Comparison of ENCODE assay signal across 15 cellular contexts in genomic region chr7:100677308-100678095, GRCh38. TPM values are rescaled to one million over a fixed set of nuclear protein-coding genes. Genes with fewer than 3 reads are reported as not detected.
A peak's percentile ranks its signal among the peaks of the same experiment; 100 is the strongest.
DNase-seq lines count a peak whose midpoint lies in the region; ATAC-seq and TF ChIP-seq lines count a peak whose summit lies in the region.
"Had no signal": no experiment of that assay in that cellular context is flagged by ENCODE, and none has a peak within 500 bp of the region (broad histone marks: within the 10 kb centered on the region; RNA-seq: fewer than 3 reads in every experiment).

No MANE protein-coding gene starts in this region.

- peaks cover 47% of the 10 kb centered on the region for H3K79me2 ChIP-seq in mammary epithelial cell (ENCODE audit: insufficient read depth, low read length)

- CTCF ChIA-PET in MCF 10A (lab: Yijun Ruan, JAX): interaction anchor here (0.5 to 10.0 kb wide), 4 partner anchors 14 to 150 kb away, joined by 3 to 103 read pairs (median 3); partner anchors contain the start of gene EPHB4
- CTCF ChIA-PET in mammary epithelial cell (lab: Charles Lee; ENCODE audit: low non-redundant PET): interaction anchor here (0.6 kb wide), 1 partner anchor 112 kb away, joined by 3 read pairs; no protein-coding TSS in a partner anchor

- H3K27ac Mint-ChIP-seq in MCF 10A (ENCODE audit: low read depth, unreplicated experiment): no peak overlapping the region
- peak overlapping the region; percentile 85 for H3K27ac Mint-ChIP-seq in activated T-helper 1 cell treated with anti-CD3 and anti-CD28 coated beads, Interleukin-12 subunit alpha, Interleukin-12 subunit beta, Interleukin-2, Interleukin-4 antibody, amounts not matched to agents 30 ng/mL and 10 ng/mL and 1 ng/mL, durations not matched to agents 14 hours and 24 hours and 36 hours

- no peak for TF ChIP-seq POLR2A in upper lobe of left lung (IDR thresholded peaks at IDR 0.05)

- in situ Hi-C loops in mammary epithelial cell (cut with MboI; ENCODE audit: low sequenced_read_pairs in 2 of 2): no loop called here

- dilution Hi-C loops in mammary epithelial cell (cut with HindIII; ENCODE audit: low sequenced_read_pairs): loop anchor here (10.0 kb wide), 1 partner anchor 243 kb away; the partner anchor contains the start of gene PPP1R35

- no peaks in the 10 kb centered on the region for H3K9me3 Mint-ChIP-seq in MCF 10A (ENCODE audit: unreplicated experiment)
- no peaks in the 10 kb centered on the region for H3K9me3 Mint-ChIP-seq in activated T-helper 1 cell treated with anti-CD3 and anti-CD28 coated beads, Interleukin-12 subunit alpha, Interleukin-12 subunit beta, Interleukin-2, Interleukin-4 antibody, amounts not matched to agents 30 ng/mL and 10 ng/mL and 1 ng/mL, durations not matched to agents 14 hours and 24 hours and 36 hours

- H3K27me3 ChIP-seq in mammary epithelial cell (ENCODE audit: insufficient read depth, low read length) (no peaks in the 10 kb centered on the region), lower lobe of right lung (ENCODE audit: low read depth) (no peaks in the 10 kb centered on the region), upper lobe of left lung (no peaks in the 10 kb centered on the region)

- ATAC-seq in lower lobe of right lung: no peak
- ATAC-seq in upper lobe of left lung (ENCODE audit: low FRiP score in 2 of 2): no peak
- ATAC-seq in HG02973 (IDR thresholded peaks at IDR 0.05; ENCODE audit: unreplicated experiment): no peak
- ATAC-seq: left colon, psoas muscle had no signal

- H3K4me3 Mint-ChIP-seq in MCF 10A (ENCODE audit: unreplicated experiment): peak overlapping the region; percentile 6
- peak overlapping the region; percentile 62 for H3K4me3 Mint-ChIP-seq in activated T-helper 1 cell treated with anti-CD3 and anti-CD28 coated beads, Interleukin-12 subunit alpha, Interleukin-12 subunit beta, Interleukin-2, Interleukin-4 antibody, amounts not matched to agents 30 ng/mL and 10 ng/mL and 1 ng/mL, durations not matched to agents 14 hours and 24 hours and 36 hours

- 93% methylated on average over 20 of the region's 29 CpGs for WGBS in mammary epithelial cell (ENCODE audit: low coverage, missing lambda C conversion rate)
- WGBS in upper lobe of left lung, 2 donors: 88 to 91% methylated on average over 13 to 23 of the region's 29 CpGs

- H3K9ac ChIP-seq in mammary epithelial cell (ENCODE audit: insufficient read depth, low read length): no peak overlapping the region

- H3K4me1 Mint-ChIP-seq in MCF 10A (ENCODE audit: insufficient read depth, unreplicated experiment): peaks cover 12% of the 10 kb centered on the region
- peaks cover 15% of the 10 kb centered on the region for H3K4me1 Mint-ChIP-seq in activated T-helper 1 cell treated with anti-CD3 and anti-CD28 coated beads, Interleukin-12 subunit alpha, Interleukin-12 subunit beta, Interleukin-2, Interleukin-4 antibody, amounts not matched to agents 30 ng/mL and 10 ng/mL and 1 ng/mL, durations not matched to agents 14 hours and 24 hours and 36 hours (ENCODE audit: low read depth)

- POLR2A ChIA-PET in MCF 10A (lab: Yijun Ruan, JAX): interaction anchor here (0.7 to 5.0 kb wide), 6 partner anchors 10 to 241 kb away, joined by 3 to 25 read pairs (median 4); partner anchors contain the start of genes GIGYF1, POP7 and PPP1R35

- TF ChIP-seq EP300 in upper lobe of left lung (IDR thresholded peaks at IDR 0.05): no peak

- no peak for DNase-seq in MCF 10A (ENCODE audit: unreplicated experiment)
- no peak for DNase-seq in mammary epithelial cell
- DNase-seq in activated T-helper 1 cell treated with anti-CD3 and anti-CD28 coated beads, Interleukin-12 subunit alpha, Interleukin-12 subunit beta, Interleukin-2, Interleukin-4 antibody, amounts not matched to agents 30 ng/mL and 10 ng/mL and 1 ng/mL, durations not matched to agents 14 hours and 24 hours and 36 hours (ENCODE audit: low spot score): no peak
- peak; percentile 50 for DNase-seq in lower lobe of right lung
- DNase-seq in upper lobe of left lung: peak in 1 of 2 donors; percentile 80
- no peak for DNase-seq in epidermal melanocyte (ENCODE audit: insufficient read length, low spot score)
- no peak for DNase-seq in NCI-H526 (lab: John Stamatoyannopoulos, UW)
- DNase-seq: foreskin fibroblast; NCI-H1694; NK-92 treated with Interleukin-12 subunit alpha and Interleukin-12 subunit beta, amount 100 ng/mL, for 24 hours; stimulated activated CD4-positive, alpha-beta T cell treated with anti-CD3 and anti-CD28 coated beads, Interleukin-4, amount 100 ng/mL, for 24 hours had no signal

- H3K36me3 Mint-ChIP-seq in MCF 10A (ENCODE audit: insufficient read depth, unreplicated experiment): peaks cover 45% of the 10 kb centered on the region
- peaks cover 18% of the 10 kb centered on the region for H3K36me3 Mint-ChIP-seq in activated T-helper 1 cell treated with anti-CD3 and anti-CD28 coated beads, Interleukin-12 subunit alpha, Interleukin-12 subunit beta, Interleukin-2, Interleukin-4 antibody, amounts not matched to agents 30 ng/mL and 10 ng/mL and 1 ng/mL, durations not matched to agents 14 hours and 24 hours and 36 hours (ENCODE audit: low read depth)

- TF ChIP-seq CTCF in MCF 10A (IDR thresholded peaks at IDR 0.05; ENCODE audit: unreplicated experiment) (no peak), mammary epithelial cell (conservative IDR thresholded peaks at IDR 0.05 in 1 of 2, IDR thresholded peaks at IDR 0.05 in 1 of 2; ENCODE audit: extremely low read depth in 1 of 2, insufficient read depth in 1 of 2, low read depth in 1 of 2, low read length in 2 of 2) (no peak), lower lobe of right lung (IDR thresholded peaks at IDR 0.05) (no peak), upper lobe of left lung (IDR thresholded peaks at IDR 0.05) (no peak)

- no peaks in the 10 kb centered on the region for H3K27me3 Mint-ChIP-seq in MCF 10A (ENCODE audit: insufficient read depth, unreplicated experiment)
- H3K27me3 Mint-ChIP-seq in activated T-helper 1 cell treated with anti-CD3 and anti-CD28 coated beads, Interleukin-12 subunit alpha, Interleukin-12 subunit beta, Interleukin-2, Interleukin-4 antibody, amounts not matched to agents 30 ng/mL and 10 ng/mL and 1 ng/mL, durations not matched to agents 14 hours and 24 hours and 36 hours (ENCODE audit: insufficient read depth): no peaks in the 10 kb centered on the region

- no peaks in the 10 kb centered on the region for H4K20me1 ChIP-seq in mammary epithelial cell (ENCODE audit: insufficient read depth, low read length)

- H3K4me2 ChIP-seq in mammary epithelial cell (ENCODE audit: insufficient read depth, low read depth, low read length): no peak overlapping the region

- intact Hi-C loops in MCF 10A (cut with micrococcal nuclease) (no loop called here), mammary epithelial cell (cut with micrococcal nuclease) (loop anchor here (5.0 kb wide), 1 partner anchor 45 kb away; no protein-coding TSS in a partner anchor), lower lobe of right lung (cut with DNase I) (no loop called here)
- intact Hi-C loops in activated T-helper 1 cell treated with anti-CD3 and anti-CD28 coated beads, Interleukin-12 subunit alpha, Interleukin-12 subunit beta, Interleukin-2, Interleukin-4 antibody, amounts not matched to agents 30 ng/mL and 10 ng/mL and 1 ng/mL, durations not matched to agents 14 hours and 24 hours and 36 hours (cut with micrococcal nuclease): loop anchor here (10.0 kb wide), 1 partner anchor 553 kb away; the partner anchor contains the start of gene MBLAC1

- no TSS peak for BruUV-seq in MCF 10A (replicated peaks; lab: Mats Ljungman, UMichigan)
- BruUV-seq in mammary epithelial cell (replicated peaks; lab: Mats Ljungman, UMichigan): no TSS peak

- H3K4me1 ChIP-seq in mammary epithelial cell (ENCODE audit: insufficient read depth, low read length) (peaks cover 5% of the 10 kb centered on the region), lower lobe of right lung (peaks cover 41% of the 10 kb centered on the region), upper lobe of left lung (peaks cover 15 to 43% (median 27%) of the 10 kb centered on the region in 4 donors)
- H3K4me1 ChIP-seq: psoas muscle had no signal

- H3K27ac ChIP-seq in mammary epithelial cell (ENCODE audit: insufficient read depth, low read depth, low read length) (no peak overlapping the region), lower lobe of right lung (no peak overlapping the region), upper lobe of left lung (peak overlapping the region; percentile 16 to 100 (median 38))
- H3K27ac ChIP-seq: psoas muscle had no signal

- H3K4me3 ChIP-seq in mammary epithelial cell (replicated peaks in 1 of 3; ENCODE audit: insufficient read depth in 1 of 3, low read depth in 2 of 3, low read length in 3 of 3) (no peak overlapping the region), lower lobe of right lung (no peak overlapping the region), upper lobe of left lung (no peak overlapping the region)

- H2AFZ ChIP-seq in mammary epithelial cell (ENCODE audit: low read depth, low read length): no peak overlapping the region

- H3K36me3 ChIP-seq in mammary epithelial cell (ENCODE audit: insufficient read depth, low read length) (peaks cover 10% of the 10 kb centered on the region), lower lobe of right lung (peaks cover 63% of the 10 kb centered on the region), upper lobe of left lung (peaks cover 26 to 63% (median 54%) of the 10 kb centered on the region in 4 donors)

- H3K9me3 ChIP-seq in mammary epithelial cell (replicated peaks; ENCODE audit: insufficient read depth, low read length) (no peaks in the 10 kb centered on the region), lower lobe of right lung (no peaks in the 10 kb centered on the region), upper lobe of left lung (no peaks in the 10 kb centered on the region)
- H3K9me3 ChIP-seq: psoas muscle had no signal

RNA-seq across cellular contexts. Expression of gene GNB2, which starts 4.0 kb away (rescaled TPM):
- total RNA-seq in MCF 10A (2022) (196 and 201 TPM in 2 replicates), mammary epithelial cell (100 to 1,000 TPM in 1 of 2 donors, 10 to 100 TPM in 1; 91.4 to 243 TPM), lower lobe of right lung (247 TPM), upper lobe of left lung (100 to 1,000 TPM; 153 to 291 (median 278) TPM)
- polyA plus RNA-seq in mammary epithelial cell: 208 TPM
- 226 TPM for polyA minus RNA-seq in mammary epithelial cell
- total RNA-seq in activated T-helper 1 cell treated with anti-CD3 and anti-CD28 coated beads, Interleukin-12 subunit alpha, Interleukin-12 subunit beta, Interleukin-2, Interleukin-4 antibody, amounts not matched to agents 30 ng/mL and 10 ng/mL and 1 ng/mL, durations not matched to agents 14 hours and 24 hours and 36 hours: 218 and 221 TPM in 2 replicates

RNA-seq across cellular contexts. Expression of gene GIGYF1, which starts 16.5 kb away (rescaled TPM):
- total RNA-seq in MCF 10A (2022) (37.6 and 40.1 TPM in 2 replicates), mammary epithelial cell (10 to 100 TPM; 12.7 to 22.3 TPM), lower lobe of right lung (53.4 TPM), upper lobe of left lung (100 to 1,000 TPM in 1 of 6 donors, 10 to 100 TPM in 5; 18.7 to 151 (median 52.9) TPM)
- 4.3 TPM for polyA plus RNA-seq in mammary epithelial cell
- 11.2 TPM for polyA minus RNA-seq in mammary epithelial cell
- 49.1 and 53.8 TPM in 2 replicates for total RNA-seq in activated T-helper 1 cell treated with anti-CD3 and anti-CD28 coated beads, Interleukin-12 subunit alpha, Interleukin-12 subunit beta, Interleukin-2, Interleukin-4 antibody, amounts not matched to agents 30 ng/mL and 10 ng/mL and 1 ng/mL, durations not matched to agents 14 hours and 24 hours and 36 hours

RNA-seq across cellular contexts. Expression of gene ACTL6B, which starts 21.3 kb away (rescaled TPM):
- not detected in 2 replicates for total RNA-seq in MCF 10A (2022)
- not detected for total RNA-seq in mammary epithelial cell
- not detected for polyA plus RNA-seq in mammary epithelial cell
- polyA minus RNA-seq in mammary epithelial cell: not detected
- not detected in 2 replicates for total RNA-seq in activated T-helper 1 cell treated with anti-CD3 and anti-CD28 coated beads, Interleukin-12 subunit alpha, Interleukin-12 subunit beta, Interleukin-2, Interleukin-4 antibody, amounts not matched to agents 30 ng/mL and 10 ng/mL and 1 ng/mL, durations not matched to agents 14 hours and 24 hours and 36 hours
- not detected for total RNA-seq in lower lobe of right lung
- not detected for total RNA-seq in upper lobe of left lung
- total RNA-seq: psoas muscle; T-helper 2 cell treated with Interferon-gamma antibody and Interleukin-4, amounts not matched to agents 100 ng/mL and 5 ng/mL, for 36 hours had no signal

RNA-seq across cellular contexts. Expression of gene POP7, which starts 28.4 kb away (rescaled TPM):
- 49.0 and 59.2 TPM in 2 replicates for total RNA-seq in MCF 10A (2022)
- total RNA-seq in mammary epithelial cell: 10 to 100 TPM; 29.2 to 52.2 TPM
- 65.2 TPM for polyA plus RNA-seq in mammary epithelial cell
- polyA minus RNA-seq in mammary epithelial cell: 17.2 TPM
- total RNA-seq in activated T-helper 1 cell treated with anti-CD3 and anti-CD28 coated beads, Interleukin-12 subunit alpha, Interleukin-12 subunit beta, Interleukin-2, Interleukin-4 antibody, amounts not matched to agents 30 ng/mL and 10 ng/mL and 1 ng/mL, durations not matched to agents 14 hours and 24 hours and 36 hours: 82.7 and 84.4 TPM in 2 replicates
- total RNA-seq in lower lobe of right lung: 21.5 TPM
- total RNA-seq in upper lobe of left lung: 10 to 100 TPM in 5 of 6 donors, 1 to 10 TPM in 1; 9.4 to 32.5 (median 22.2) TPM

RNA-seq across cellular contexts. Expression of gene TFR2, which starts 36.1 kb away (rescaled TPM):
- total RNA-seq in MCF 10A (2022) (not detected in 2 replicates), mammary epithelial cell (under 1 TPM; 0.14 to 0.17 TPM), lower lobe of right lung (0.35 TPM), upper lobe of left lung (1 to 10 TPM in 1 of 6 donors, under 1 TPM in 4, not detected in 1; 0.20 to 2.1 (median 0.89) TPM)
- 0.23 TPM for polyA plus RNA-seq in mammary epithelial cell
- polyA minus RNA-seq in mammary epithelial cell: not detected
- 13.8 and 15.0 TPM in 2 replicates for total RNA-seq in activated T-helper 1 cell treated with anti-CD3 and anti-CD28 coated beads, Interleukin-12 subunit alpha, Interleukin-12 subunit beta, Interleukin-2, Interleukin-4 antibody, amounts not matched to agents 30 ng/mL and 10 ng/mL and 1 ng/mL, durations not matched to agents 14 hours and 24 hours and 36 hours
- total RNA-seq: psoas muscle had no signal

Comparison
In these comparisons a context has a peak if more than half of its experiments do, and no peak if none do; other contexts are left out.
1. intact Hi-C loops: an anchor here in mammary epithelial cell (5.0 kb wide) and activated T-helper 1 cell treated with anti-CD3 and anti-CD28 coated beads, Interleukin-12 subunit alpha, Interleukin-12 subunit beta, Interleukin-2, Interleukin-4 antibody, amounts not matched to agents 30 ng/mL and 10 ng/mL and 1 ng/mL, durations not matched to agents 14 hours and 24 hours and 36 hours (10.0 kb wide); none called in MCF 10A and lower lobe of right lung.
2. H3K27ac ChIP-seq: peak in upper lobe of left lung (4 of 4); none in mammary epithelial cell (single experiment) and lower lobe of right lung (single experiment).